ENCODE assay signal across 2 cellular contexts in genomic region chr7:12378389-12378788, GRCh38.
TF ChIP-seq lines count a peak whose summit lies in the region.

No MANE protein-coding gene starts in this region.

TF ChIP-seq in WTC11, 78 proteins besides CTCF, POLR2A, EP300 and RAD21 (continued from another document):
- TF ChIP-seq USF2 (CRISPR knock-in tag; IDR thresholded peaks at IDR 0.05) (no peak), SOX15 (CRISPR knock-in tag; IDR thresholded peaks at IDR 0.05) (no peak), NR2C2 (CRISPR knock-in tag; IDR thresholded peaks at IDR 0.05) (no peak), FOXP1 (CRISPR knock-in tag; IDR thresholded peaks at IDR 0.05; ENCODE audit: borderline replicate concordance) (no peak), ZBTB43 (CRISPR knock-in tag; IDR thresholded peaks at IDR 0.05) (no peak)
TF ChIP-seq in WTC11: peak in this region for 0.

TF ChIP-seq in HepG2, 621 proteins besides CTCF, POLR2A, EP300 and RAD21 (continued from another document):
- TF ChIP-seq YEATS2 (CRISPR knock-in tag; IDR thresholded peaks at IDR 0.05; ENCODE audit: borderline replicate concordance) (no peak), RARA (CRISPR knock-in tag; IDR thresholded peaks at IDR 0.05) (peak; percentile 42; the same call in 1 of the 2 replicates), ELK4 (CRISPR knock-in tag; IDR thresholded peaks at IDR 0.05; ENCODE audit: borderline replicate concordance) (no peak), REST (IDR thresholded peaks at IDR 0.05; ENCODE audit: borderline replicate concordance in 1 of 2, low read depth in 1 of 2, low read length in 2 of 2) (no peak), HNF1B (CRISPR knock-in tag; IDR thresholded peaks at IDR 0.05) (no peak), SRF (IDR thresholded peaks at IDR 0.05; ENCODE audit: low read depth, low read length) (no peak)
